ENCODE assay signal across 32 cellular contexts in the genomic region with DNA sequence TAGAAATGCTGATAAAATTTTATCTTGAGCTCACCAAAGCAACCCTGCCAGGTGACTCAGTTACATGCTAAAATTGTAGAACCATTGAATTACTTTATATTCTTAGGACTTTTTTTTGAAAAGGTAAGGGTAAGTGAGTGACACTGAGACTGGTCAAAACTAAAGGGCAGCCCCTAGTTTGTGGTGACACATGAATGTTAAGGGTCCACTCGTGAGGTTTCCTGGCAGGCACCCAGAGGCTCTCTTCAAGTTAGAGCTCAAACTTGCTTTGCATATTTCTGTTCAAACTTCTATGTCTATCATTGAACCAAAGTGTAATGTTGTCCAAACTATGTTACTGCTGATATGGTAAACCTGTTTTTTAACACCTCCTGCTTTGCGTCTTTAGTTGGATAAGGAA. TPM values are rescaled to one million over a fixed set of nuclear protein-coding genes. Genes with fewer than 3 reads are reported as not detected.
"Had no signal": no experiment of that assay in that cellular context is flagged by ENCODE, and none has a peak within 500 bp of the region (broad histone marks: within the 10 kb centered on the region; RNA-seq: fewer than 3 reads in every experiment).

No MANE protein-coding gene starts in this region.

- H3K4me2 ChIP-seq: smooth muscle cell had no signal

- H3K27me3 Mint-ChIP-seq: progenitor cell of endocrine pancreas, type B pancreatic cell had no signal

- H3K4me1 Mint-ChIP-seq: immature natural killer cell; mesothelial cell of epicardium; naive B cell; natural killer cell; nephron progenitor cell; stimulated activated naive B cell treated with anti-CD40 and anti-IgM and Interleukin-4, amounts not matched to agents 10 μg/mL and 1 μg/mL and 100 μg/mL, for 72 hours had no signal

- H3K36me3 ChIP-seq: heart left ventricle, left ventricle myocardium inferior, ovary, right atrium auricular region, right lobe of liver, stomach, tibial artery, uterus had no signal

- H3K27ac Mint-ChIP-seq: immature natural killer cell; mesothelial cell of epicardium; naive B cell; natural killer cell; nephron progenitor cell; progenitor cell of endocrine pancreas; stimulated activated naive B cell treated with anti-CD40 and anti-IgM and Interleukin-4, amounts not matched to agents 10 μg/mL and 1 μg/mL and 100 μg/mL, for 72 hours; type B pancreatic cell had no signal

- H3K9me3 Mint-ChIP-seq: nephron progenitor cell, type B pancreatic cell had no signal

- ATAC-seq: heart left ventricle; left colon; natural killer cell; right lobe of liver; stimulated activated naive B cell treated with anti-CD40 and anti-IgM and Interleukin-4, amounts not matched to agents 10 μg/mL and 1 μg/mL and 100 μg/mL, for 72 hours; stimulated activated naive CD8-positive, alpha-beta T cell treated with anti-CD3 and anti-CD28 coated beads, Interleukin-15, Interleukin-2, amounts not matched to agents 100 U/mL and 50 U/mL, for 24 hours had no signal

- H3K27me3 ChIP-seq: heart left ventricle, ovary, right atrium auricular region, right lobe of liver, stomach, testis, tibial artery, uterus had no signal

- H3K4me3 Mint-ChIP-seq: immature natural killer cell; mesothelial cell of epicardium; naive B cell; natural killer cell; nephron progenitor cell; stimulated activated naive B cell treated with anti-CD40 and anti-IgM and Interleukin-4, amounts not matched to agents 10 μg/mL and 1 μg/mL and 100 μg/mL, for 72 hours; type B pancreatic cell had no signal

- DNase-seq: heart left ventricle; hypothalamus; immature natural killer cell; kidney; left colon; left ventricle myocardium inferior; mammary epithelial cell; mesendoderm; naive B cell; natural killer cell; nephron progenitor cell; ovary; right lobe of liver; stimulated activated CD4-positive, alpha-beta T cell treated with anti-CD3 and anti-CD28 coated beads, Interleukin-1b, Interleukin-23, amount 100 ng/mL, for 48 hours; stimulated activated CD4-positive, alpha-beta T cell treated with anti-CD3 and anti-CD28 coated beads, Interleukin-4, amount 100 ng/mL, for 1 hour; stimulated activated naive B cell treated with anti-CD40 and anti-IgM and Interleukin-4, amounts not matched to agents 10 μg/mL and 1 μg/mL and 100 μg/mL, for 72 hours; stimulated activated naive CD8-positive, alpha-beta T cell treated with anti-CD3 and anti-CD28 coated beads, Interleukin-15, Interleukin-2, amounts not matched to agents 100 U/mL and 50 U/mL, for 24 hours; stomach; testis; tibial artery; uterus had no signal

- H3K36me3 Mint-ChIP-seq: immature natural killer cell, mesothelial cell of epicardium, natural killer cell, type B pancreatic cell had no signal

- H3K9me3 ChIP-seq: ovary, right atrium auricular region, right lobe of liver, stomach, testis, tibial artery, uterus had no signal

- H3K4me1 ChIP-seq: heart left ventricle, left ventricle myocardium inferior, right atrium auricular region, right lobe of liver, stomach, testis, tibial artery, uterus had no signal

- H3K4me3 ChIP-seq: heart left ventricle, left ventricle myocardium inferior, ovary, right atrium auricular region, right lobe of liver, smooth muscle cell, stomach, testis, tibial artery, uterus had no signal

- H3K27ac ChIP-seq: heart left ventricle, left ventricle myocardium inferior, ovary, right atrium auricular region, right lobe of liver, stomach, testis, tibial artery, uterus had no signal

RNA-seq across cellular contexts. Expression of gene TMPRSS11D, which starts 30.5 kb away (rescaled TPM):
- total RNA-seq: heart left ventricle, kidney, left colon, left ventricle myocardium inferior, mammary epithelial cell, mesothelial cell of epicardium, mononuclear cell, natural killer cell, omental fat pad, ovary, progenitor cell of endocrine pancreas, pulmonary artery endothelial cell, renal cortical epithelial cell, right atrium auricular region, right lobe of liver, skeletal muscle tissue, smooth muscle cell, stomach, ureter, uterus had no signal
